In the genomic region with DNA sequence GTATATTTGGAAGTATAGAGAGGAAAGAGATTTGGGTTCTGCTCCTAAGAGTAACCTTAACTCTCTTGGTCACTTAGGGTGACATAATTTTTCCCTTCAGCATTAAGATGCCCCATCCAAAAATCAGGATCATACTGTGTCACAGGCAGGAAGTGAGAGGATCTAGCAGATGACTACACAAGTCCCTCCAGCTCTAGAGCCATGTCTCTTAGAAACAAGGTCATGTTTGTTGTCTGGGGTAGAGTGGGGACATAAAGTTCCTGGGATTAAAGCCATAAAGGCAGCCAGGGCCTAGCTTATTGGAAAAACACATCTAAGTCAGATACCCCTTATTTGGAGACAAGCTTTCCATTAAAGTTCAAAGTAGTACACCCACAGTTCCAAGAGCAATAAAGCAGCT, we compare ENCODE assay signal across 23 cellular contexts. TPM values are rescaled to one million over a fixed set of nuclear protein-coding genes. Genes with fewer than 3 reads are reported as not detected.
DNase-seq lines count a peak whose midpoint lies in the region; ATAC-seq and TF ChIP-seq lines count a peak whose summit lies in the region.
"Had no signal": no experiment of that assay in that cellular context is flagged by ENCODE, and none has a peak within 500 bp of the region (broad histone marks: within the 10 kb centered on the region; RNA-seq: fewer than 3 reads in every experiment).

No MANE protein-coding gene starts in this region.

- ATAC-seq in right lobe of liver (no peak), HG02798 (IDR thresholded peaks at IDR 0.05; ENCODE audit: poor library complexity, unreplicated experiment) (no peak)

- H3K27me3 ChIP-seq in liver (ENCODE audit: control insufficient read depth in 4 of 4, insufficient read depth in 4 of 4, low read length in 3 of 4) (no peaks in the 10 kb centered on the region), right lobe of liver (no peaks in the 10 kb centered on the region), right atrium auricular region (no peaks in the 10 kb centered on the region), suprapubic skin (no peaks in the 10 kb centered on the region)
- H3K27me3 ChIP-seq: MG63 had no signal

- H3K36me3 ChIP-seq in liver (ENCODE audit: control insufficient read depth in 4 of 4, insufficient read depth in 3 of 4, low read depth in 1 of 4, low read length in 3 of 4): no peaks in the 10 kb centered on the region
- no peaks in the 10 kb centered on the region for H3K36me3 ChIP-seq in right lobe of liver
- H3K36me3 ChIP-seq in right atrium auricular region: no peaks in the 10 kb centered on the region
- H3K36me3 ChIP-seq in suprapubic skin: no peaks in the 10 kb centered on the region
- H3K36me3 ChIP-seq: MG63 had no signal

- H3K27ac ChIP-seq in liver (ENCODE audit: low read depth in 1 of 2, low read length in 2 of 2) (no peak overlapping the region), right lobe of liver (no peak overlapping the region), right atrium auricular region (peak overlapping the region; percentile 8 to 61), suprapubic skin (peak overlapping the region; percentile 66)
- H3K27ac ChIP-seq: PC-9 had no signal

- no peak for TF ChIP-seq RAD21 in liver (IDR thresholded peaks at IDR 0.05)

- TF ChIP-seq CTCF in liver (IDR thresholded peaks at IDR 0.05; ENCODE audit: low read depth, low read length, missing input control) (no peak), right lobe of liver (IDR thresholded peaks at IDR 0.05) (no peak), right atrium auricular region (IDR thresholded peaks at IDR 0.05) (no peak), suprapubic skin (IDR thresholded peaks at IDR 0.05) (no peak)

- H3K4me1 ChIP-seq in liver (ENCODE audit: control insufficient read depth in 4 of 4, insufficient read depth in 4 of 4, low read length in 3 of 4) (no peaks in the 10 kb centered on the region), right lobe of liver (no peaks in the 10 kb centered on the region), right atrium auricular region (peaks cover 0 to 5% of the 10 kb centered on the region in 2 donors), suprapubic skin (peaks cover 4% of the 10 kb centered on the region)

- TF ChIP-seq POLR2A in right lobe of liver (IDR thresholded peaks at IDR 0.05): no peak
- no peak for TF ChIP-seq POLR2A in suprapubic skin (IDR thresholded peaks at IDR 0.05)

- H3K9me3 ChIP-seq in liver (ENCODE audit: control insufficient read depth in 4 of 4, low read length in 3 of 4): no peaks in the 10 kb centered on the region
- H3K9me3 ChIP-seq in right lobe of liver: no peaks in the 10 kb centered on the region
- H3K9me3 ChIP-seq in right atrium auricular region: peaks cover 0 to 18% of the 10 kb centered on the region in 2 donors
- no peaks in the 10 kb centered on the region for H3K9me3 ChIP-seq in suprapubic skin

- no peak overlapping the region for H3K4me3 ChIP-seq in liver (ENCODE audit: low read depth in 1 of 3, low read length in 3 of 3)
- no peak overlapping the region for H3K4me3 ChIP-seq in right lobe of liver
- H3K4me3 ChIP-seq in right atrium auricular region: no peak overlapping the region
- H3K4me3 ChIP-seq in suprapubic skin: no peak overlapping the region
- H3K4me3 ChIP-seq: MG63, PC-9 had no signal

- intact Hi-C loops in right lobe of liver (cut with DNase I): no loop called here

- H3K9ac ChIP-seq in liver (ENCODE audit: low read depth in 1 of 2, low read length in 2 of 2): no peak overlapping the region

- DNase-seq in right lobe of liver: no peak
- no peak for DNase-seq in right atrium auricular region (ENCODE audit: low spot score)
- no peak for DNase-seq in suprapubic skin (ENCODE audit: low spot score in 2 of 2)
- DNase-seq in DMS153 treated with DMSO at 0.1 percent for 48 hours (lab: John Stamatoyannopoulos, UW; ENCODE audit: unreplicated experiment): no peak
- no peak for DNase-seq in NCI-H2196 (lab: John Stamatoyannopoulos, UW; ENCODE audit: unreplicated experiment)
- DNase-seq: 8988T, ACHN, DMS153, IMR-90, KG1, MG63, NCI-H1105 treated with DMSO at 0.1 percent for 48 hours, NCI-H2029, NCI-H446 treated with DMSO at 0.1 percent for 48 hours, NCI-H526, PC-9, SHP77 had no signal

- no peak for TF ChIP-seq EP300 in suprapubic skin (IDR thresholded peaks at IDR 0.05)

TF ChIP-seq in liver, 16 proteins besides CTCF, POLR2A, EP300 and RAD21:
- TF ChIP-seq RXRA (IDR thresholded peaks at IDR 0.05) (peak in 1 of 2 donors; percentile 18), SP1 (IDR thresholded peaks at IDR 0.05) (peak; percentile 45), NR2F2 (IDR thresholded peaks at IDR 0.05) (peak; percentile 78)
- TF ChIP-seq, protein P1, sequence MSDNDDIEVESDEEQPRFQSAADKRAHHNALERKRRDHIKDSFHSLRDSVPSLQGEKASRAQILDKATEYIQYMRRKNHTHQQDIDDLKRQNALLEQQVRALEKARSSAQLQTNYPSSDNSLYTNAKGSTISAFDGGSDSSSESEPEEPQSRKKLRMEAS (IDR thresholded peaks at IDR 0.05): no peak

RNA-seq across cellular contexts. Expression of gene CCL8, which starts 2.7 kb away (rescaled TPM):
- not detected for total RNA-seq in liver
- under 1 TPM in 1 of 2 donors, not detected in 1; 0.03 TPM for polyA plus RNA-seq in liver
- under 1 TPM in 1 of 6 experiments, not detected in 5; 0.69 TPM for total RNA-seq in right lobe of liver
- under 1 TPM in 1 of 2 donors, not detected in 1; 0.52 TPM for total RNA-seq in right atrium auricular region
- 1 to 10 TPM in 1 of 4 donors, under 1 TPM in 1, not detected in 2; 0.64 to 2.2 TPM for total RNA-seq in suprapubic skin
- total RNA-seq: H4, IMR-90, PC-9, RPMI7951, SK-MEL-5 had no signal
- polyA plus RNA-seq: IMR-90 had no signal

RNA-seq across cellular contexts. Expression of gene CCL13, which starts 34.3 kb away (rescaled TPM):
- under 1 TPM in 1 of 2 donors, not detected in 1; 0.84 TPM for total RNA-seq in liver
- polyA plus RNA-seq in liver: under 1 TPM in 1 of 2 donors, not detected in 1; 0.12 TPM
- under 1 TPM in 1 of 6 experiments, not detected in 5; 0.27 TPM for total RNA-seq in right lobe of liver
- total RNA-seq in right atrium auricular region: 1 to 10 TPM in 1 of 2 donors, under 1 TPM in 1; 0.90 to 1.3 TPM
- 1 to 10 TPM in 1 of 4 donors, not detected in 3; 1.6 TPM for total RNA-seq in suprapubic skin
- total RNA-seq: H4, PC-9, RPMI7951, SK-MEL-5 had no signal
- polyA plus RNA-seq: IMR-90 had no signal

RNA-seq across cellular contexts. Expression of gene CCL11, which starts 36.4 kb away (rescaled TPM):
- not detected for total RNA-seq in liver
- polyA plus RNA-seq in liver: not detected
- under 1 TPM in 1 of 6 experiments, not detected in 5; 0.55 TPM for total RNA-seq in right lobe of liver
- total RNA-seq in right atrium auricular region: 1 to 10 TPM in 1 of 2 donors, under 1 TPM in 1; 0.75 to 1.6 TPM
- not detected for total RNA-seq in suprapubic skin
- total RNA-seq: H4, IMR-90, PC-9, RPMI7951, SK-MEL-5 had no signal
- polyA plus RNA-seq: IMR-90 had no signal

RNA-seq across cellular contexts. Expression of gene CCL1, which starts 41.1 kb away (rescaled TPM):
- total RNA-seq in liver (not detected), right lobe of liver (not detected), right atrium auricular region (not detected), suprapubic skin (not detected)
- polyA plus RNA-seq in liver: not detected
- total RNA-seq: H4, IMR-90, PC-9, RPMI7951, SK-MEL-5 had no signal
- polyA plus RNA-seq: BJ, IMR-90 had no signal

RNA-seq across cellular contexts. Expression of gene CCL7, which starts 52.0 kb away (rescaled TPM):
- not detected for total RNA-seq in liver
- not detected for polyA plus RNA-seq in liver
- total RNA-seq in right lobe of liver: not detected
- total RNA-seq in right atrium auricular region: not detected
- total RNA-seq in suprapubic skin: 1 to 10 TPM in 1 of 4 donors, not detected in 3; 1.5 TPM
- total RNA-seq: H4, PC-9, RPMI7951, SK-MEL-5 had no signal

Comparison
In these comparisons a context has a peak if more than half of its experiments do, and no peak if none do; other contexts are left out.
1. H3K27ac ChIP-seq: peak in right atrium auricular region (2 of 2) and suprapubic skin (single experiment); none in liver (0 of 2) and right lobe of liver (0 of 3).